ENCODE assay signal across 28 cellular contexts in the genomic region with DNA sequence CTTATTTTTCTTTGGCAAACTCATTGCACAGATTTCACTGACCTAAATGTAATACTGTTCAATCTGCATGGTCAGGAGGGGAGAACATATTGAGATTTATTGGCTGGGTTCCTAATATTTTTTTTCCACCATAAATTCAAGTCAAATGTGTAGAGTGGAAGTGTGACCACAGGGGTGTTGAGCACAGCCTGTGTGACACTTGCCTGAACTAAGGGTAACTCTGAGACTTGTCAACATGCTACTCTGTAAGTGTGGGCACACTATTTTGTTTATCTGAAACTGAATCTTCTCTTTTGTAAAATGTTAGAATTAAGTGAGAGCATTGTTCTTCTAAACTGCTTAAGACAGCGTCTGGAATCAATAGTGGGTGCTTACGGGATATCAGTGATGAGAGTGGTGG.
"Had no signal": no experiment of that assay in that cellular context is flagged by ENCODE, and none has a peak within 500 bp of the region (broad histone marks: within the 10 kb centered on the region; RNA-seq: fewer than 3 reads in every experiment).

No MANE protein-coding gene starts in this region.

- H3K4me1 ChIP-seq: suprapubic skin, testis, thyroid gland, tibial artery, upper lobe of right lung, uterus had no signal

- H3K27me3 Mint-ChIP-seq: stimulated activated memory B cell treated with anti-CD40 and anti-IgM and Interleukin-4, amounts not matched to agents 10 μg/mL and 1 μg/mL and 100 μg/mL, for 72 hours; stimulated activated naive B cell treated with anti-CD40 and anti-IgM and Interleukin-4, amounts not matched to agents 10 μg/mL and 1 μg/mL and 100 μg/mL, for 72 hours; stimulated activated naive CD8-positive, alpha-beta T cell treated with anti-CD3 and anti-CD28 coated beads, Interleukin-15, amount 100 ng/mL, for 72 hours; stimulated activated naive CD8-positive, alpha-beta T cell treated with anti-CD3 and anti-CD28 coated beads, Interleukin-15, Interleukin-2, amounts not matched to agents 100 ng/mL and 50 ng/mL, for 24 hours; type B pancreatic cell had no signal

- H3K27ac ChIP-seq: stomach, suprapubic skin, testis, thoracic aorta, thyroid gland, tibial artery, tibial nerve, transverse colon, upper lobe of left lung, upper lobe of right lung, uterus, vagina had no signal

- H3K36me3 ChIP-seq: stomach, suprapubic skin, thoracic aorta, thyroid gland, tibial artery, tibial nerve, transverse colon, upper lobe of left lung, upper lobe of right lung, uterus, vagina had no signal

- H3K9me3 Mint-ChIP-seq: stimulated activated naive CD8-positive, alpha-beta T cell treated with anti-CD3 and anti-CD28 coated beads, Interleukin-15, amount 100 ng/mL, for 72 hours; stimulated activated naive CD8-positive, alpha-beta T cell treated with anti-CD3 and anti-CD28 coated beads, Interleukin-15, Interleukin-2, amounts not matched to agents 100 ng/mL and 50 ng/mL, for 24 hours had no signal

- H3K4me1 Mint-ChIP-seq: stimulated activated effector memory CD8-positive, alpha-beta T cell treated with anti-CD3 and anti-CD28 coated beads, Interleukin-12 subunit alpha, Interleukin-12 subunit beta, amount 100 ng/mL, for 72 hours; stimulated activated memory B cell treated with anti-CD40 and anti-IgM and Interleukin-4, amounts not matched to agents 10 μg/mL and 1 μg/mL and 100 μg/mL, for 72 hours; stimulated activated naive B cell treated with anti-CD40 and anti-IgM and Interleukin-4, amounts not matched to agents 10 μg/mL and 1 μg/mL and 100 μg/mL, for 72 hours; stimulated activated naive CD8-positive, alpha-beta T cell treated with anti-CD3 and anti-CD28 coated beads, Interleukin-15, amount 100 ng/mL, for 72 hours had no signal

- H3K27ac Mint-ChIP-seq: stimulated activated effector memory CD8-positive, alpha-beta T cell treated with anti-CD3 and anti-CD28 coated beads, Interleukin-12 subunit alpha, Interleukin-12 subunit beta, amount 100 ng/mL, for 72 hours; stimulated activated memory B cell treated with anti-CD40 and anti-IgM and Interleukin-4, amounts not matched to agents 10 μg/mL and 1 μg/mL and 100 μg/mL, for 72 hours; stimulated activated naive B cell treated with anti-CD40 and anti-IgM and Interleukin-4, amounts not matched to agents 10 μg/mL and 1 μg/mL and 100 μg/mL, for 72 hours; stimulated activated naive CD8-positive, alpha-beta T cell treated with anti-CD3 and anti-CD28 coated beads, Interleukin-15, amount 100 ng/mL, for 72 hours; stimulated activated naive CD8-positive, alpha-beta T cell treated with anti-CD3 and anti-CD28 coated beads, Interleukin-15, Interleukin-2, amounts not matched to agents 100 ng/mL and 50 ng/mL, for 24 hours; type B pancreatic cell had no signal

- H3K4me3 Mint-ChIP-seq: stimulated activated effector memory CD8-positive, alpha-beta T cell treated with anti-CD3 and anti-CD28 coated beads, Interleukin-12 subunit alpha, Interleukin-12 subunit beta, amount 100 ng/mL, for 72 hours; stimulated activated memory B cell treated with anti-CD40 and anti-IgM and Interleukin-4, amounts not matched to agents 10 μg/mL and 1 μg/mL and 100 μg/mL, for 72 hours; stimulated activated naive B cell treated with anti-CD40 and anti-IgM and Interleukin-4, amounts not matched to agents 10 μg/mL and 1 μg/mL and 100 μg/mL, for 72 hours; stimulated activated naive CD8-positive, alpha-beta T cell treated with anti-CD3 and anti-CD28 coated beads, Interleukin-15, amount 100 ng/mL, for 72 hours; stimulated activated naive CD8-positive, alpha-beta T cell treated with anti-CD3 and anti-CD28 coated beads, Interleukin-15, Interleukin-2, amounts not matched to agents 100 ng/mL and 50 ng/mL, for 24 hours; type B pancreatic cell had no signal

- ATAC-seq: stimulated activated effector memory CD8-positive, alpha-beta T cell treated with anti-CD3 and anti-CD28 coated beads, Interleukin-12 subunit alpha, Interleukin-12 subunit beta, amount 100 ng/mL, for 72 hours; stimulated activated memory B cell treated with anti-CD40 and anti-IgM and Interleukin-4, amounts not matched to agents 10 μg/mL and 1 μg/mL and 100 μg/mL, for 72 hours; stimulated activated naive B cell treated with anti-CD40 and anti-IgM and Interleukin-4, amounts not matched to agents 10 μg/mL and 1 μg/mL and 100 μg/mL, for 72 hours; stimulated activated naive CD8-positive, alpha-beta T cell treated with anti-CD3 and anti-CD28 coated beads, Interleukin-15, amount 100 ng/mL, for 72 hours; stimulated activated naive CD8-positive, alpha-beta T cell treated with anti-CD3 and anti-CD28 coated beads, Interleukin-15, Interleukin-2, amounts not matched to agents 100 U/mL and 50 U/mL, for 24 hours; upper lobe of right lung had no signal

- H3K36me3 Mint-ChIP-seq: stimulated activated effector memory CD8-positive, alpha-beta T cell treated with anti-CD3 and anti-CD28 coated beads, Interleukin-12 subunit alpha, Interleukin-12 subunit beta, amount 100 ng/mL, for 72 hours; stimulated activated memory B cell treated with anti-CD40 and anti-IgM and Interleukin-4, amounts not matched to agents 10 μg/mL and 1 μg/mL and 100 μg/mL, for 72 hours; stimulated activated naive B cell treated with anti-CD40 and anti-IgM and Interleukin-4, amounts not matched to agents 10 μg/mL and 1 μg/mL and 100 μg/mL, for 72 hours; type B pancreatic cell had no signal

- DNase-seq: stimulated activated CD4-positive, alpha-beta T cell treated with anti-CD3 and anti-CD28 coated beads, Interleukin-2, amount 100 ng/mL, for 48 hours; stimulated activated CD4-positive, alpha-beta T cell treated with anti-CD3 and anti-CD28 coated beads, Interleukin-4, amount 100 ng/mL, for 1 hour; stimulated activated CD4-positive, alpha-beta T cell treated with anti-CD3 and anti-CD28 coated beads, Interleukin-4, amount 100 ng/mL, for 24 hours; stimulated activated CD4-positive, alpha-beta T cell treated with anti-CD3 and anti-CD28 coated beads, Interleukin-4, amount 100 ng/mL, for 4 hours; stimulated activated CD8-positive, alpha-beta memory T cell treated with anti-CD3 and anti-CD28 coated beads, Interleukin-4, amount 100 ng/mL, for 48 hours; stimulated activated naive B cell treated with anti-CD40 and anti-IgM and Interleukin-4, amounts not matched to agents 10 μg/mL and 1 μg/mL and 100 μg/mL, for 72 hours; stimulated activated naive CD4-positive, alpha-beta T cell; stimulated activated naive CD4-positive, alpha-beta T cell treated with Interleukin-2 at 50 U/mL for 16 hours; stimulated activated naive CD8-positive, alpha-beta T cell treated with anti-CD3 and anti-CD28 coated beads, Interleukin-15, amount 100 ng/mL, for 72 hours; stimulated activated naive CD8-positive, alpha-beta T cell treated with anti-CD3 and anti-CD28 coated beads, Interleukin-15, Interleukin-2, amounts not matched to agents 100 U/mL and 50 U/mL, for 24 hours; stomach; substantia nigra; testis; thyroid gland; tibial artery; transverse colon; trophoblast cell; upper lobe of left lung; upper lobe of right lung; uterus had no signal

- H3K4me3 ChIP-seq: stomach, suprapubic skin, testis, thoracic aorta, thyroid gland, tibial artery, tibial nerve, transverse colon, upper lobe of left lung, upper lobe of right lung, uterus, vagina had no signal

- H3K27me3 ChIP-seq: stomach, suprapubic skin, testis, thyroid gland, tibial artery, tibial nerve, transverse colon, upper lobe of left lung, upper lobe of right lung, uterus, vagina had no signal
